12 cellular contexts compared by ENCODE assay signal in the genomic region with DNA sequence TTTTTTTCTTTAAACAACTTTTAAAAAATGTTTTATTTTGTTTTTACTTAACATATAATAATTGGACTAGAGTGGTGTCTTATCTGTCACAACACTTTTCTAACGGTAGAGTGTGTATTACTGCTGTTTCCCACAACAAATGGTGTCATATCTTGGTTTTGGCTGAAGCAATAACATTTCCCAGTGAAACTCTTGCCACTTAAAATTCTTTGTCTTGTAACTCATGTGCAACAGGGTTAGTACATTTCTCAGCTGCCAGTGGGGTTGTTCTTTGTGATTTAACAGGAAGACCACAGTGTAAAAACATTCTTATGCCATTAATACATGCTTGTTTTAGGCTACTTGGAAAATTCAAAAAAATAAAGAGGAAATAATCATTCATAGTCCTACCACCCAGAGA. TPM values are rescaled to one million over a fixed set of nuclear protein-coding genes. Genes with fewer than 3 reads are reported as not detected.
DNase-seq lines count a peak whose midpoint lies in the region; ATAC-seq, FAIRE-seq and TF ChIP-seq lines count a peak whose summit lies in the region.
"Had no signal": no experiment of that assay in that cellular context is flagged by ENCODE, and none has a peak within 500 bp of the region (broad histone marks: within the 10 kb centered on the region; RNA-seq: fewer than 3 reads in every experiment).

No MANE protein-coding gene starts in this region.

- TF ChIP-seq RAD21 in liver (IDR thresholded peaks at IDR 0.05) (peak in 1 of 2 donors; percentile 13), HepG2 (CRISPR knock-in tag; IDR thresholded peaks at IDR 0.05) (no peak)

- H3K27ac Mint-ChIP-seq in type B pancreatic cell, result no peak overlapping the region
- H3K27ac Mint-ChIP-seq: activated naive CD8-positive, alpha-beta T cell treated with anti-CD3 and anti-CD28 coated beads for 36 hours; mesothelial cell of epicardium had no signal

- peak overlapping the region in 1 of 2 donors; percentile 67 for H3K9ac ChIP-seq in liver (ENCODE audit: low read depth in 1 of 2, low read length in 2 of 2)
- H3K9ac ChIP-seq in HepG2 (ENCODE audit: insufficient read depth, low read depth, low read length), result no peak overlapping the region

- H2AFZ ChIP-seq in HepG2 (ENCODE audit: low read length), result no peak overlapping the region

- TF ChIP-seq CTCF in liver (IDR thresholded peaks at IDR 0.05; ENCODE audit: low read depth, low read length, missing input control) (no peak), HepG2 (CRISPR knock-in tag; IDR thresholded peaks at IDR 0.05) (no peak), heart right ventricle (IDR thresholded peaks at IDR 0.05) (no peak), type B pancreatic cell (conservative IDR thresholded peaks at IDR 0.05) (no peak)

- H3K4me1 ChIP-seq in liver (ENCODE audit: control insufficient read depth in 4 of 4, insufficient read depth in 4 of 4, low read length in 3 of 4) (peaks cover 4 to 17% (median 12%) of the 10 kb centered on the region in 4 donors), HepG2 (ENCODE audit: insufficient read depth, low read length) (peaks cover 21% of the 10 kb centered on the region), heart right ventricle (peaks cover 0 to 34% (median 17%) of the 10 kb centered on the region in 9 donors)

- CTCF ChIA-PET in HepG2 (lab: Yijun Ruan, JAX; ENCODE audit: low intra/inter-chr PET ratio, low total read pairs), result no interaction called here

- H3K4me3 Mint-ChIP-seq in type B pancreatic cell, result no peak overlapping the region
- H3K4me3 Mint-ChIP-seq: activated naive CD8-positive, alpha-beta T cell treated with anti-CD3 and anti-CD28 coated beads for 36 hours; mesothelial cell of epicardium had no signal

- no peaks in the 10 kb centered on the region for H3K36me3 Mint-ChIP-seq in type B pancreatic cell
- H3K36me3 Mint-ChIP-seq: activated naive CD8-positive, alpha-beta T cell treated with anti-CD3 and anti-CD28 coated beads for 36 hours; mesothelial cell of epicardium had no signal

- POLR2A ChIA-PET in HepG2 (lab: Yijun Ruan, JAX), result no interaction called here

- ATAC-seq in HepG2 (no peak), heart right ventricle (peak; percentile 49 to 90 (median 77)), HG03442 (IDR thresholded peaks at IDR 0.05; ENCODE audit: unreplicated experiment) (no peak), GM21737 (IDR thresholded peaks at IDR 0.05; ENCODE audit: unreplicated experiment) (no peak)

- TF ChIP-seq EP300 in HepG2 (IDR thresholded peaks at IDR 0.05; ENCODE audit: low read depth in 2 of 2, low read length in 2 of 2) (no peak), HepG2 (CRISPR knock-in tag; IDR thresholded peaks at IDR 0.05; ENCODE audit: borderline replicate concordance) (no peak)

- H3K27ac ChIP-seq in liver (ENCODE audit: low read depth in 1 of 2, low read length in 2 of 2) (peak overlapping the region; percentile 26 to 36), HepG2 (ENCODE audit: extremely low read length, insufficient read depth, low read length) (no peak overlapping the region), heart right ventricle (peak overlapping the region in 8 of 10 donors; percentile 49 to 78 (median 65))
- H3K27ac ChIP-seq: skin epidermis had no signal

- H3K4me3 ChIP-seq in liver (ENCODE audit: low read depth in 1 of 3, low read length in 3 of 3), result peak overlapping the region in 2 of 3 donors; percentile 45 to 57
- no peak overlapping the region for H3K4me3 ChIP-seq in HepG2 (replicated peaks in 1 of 3; ENCODE audit: insufficient read depth in 1 of 3, low read depth in 2 of 3, low read length in 3 of 3)
- H3K4me3 ChIP-seq in heart right ventricle, result no peak overlapping the region
- H3K4me3 ChIP-seq: skin epidermis had no signal

- H3K36me3 ChIP-seq in liver (ENCODE audit: control insufficient read depth in 4 of 4, insufficient read depth in 3 of 4, low read depth in 1 of 4, low read length in 3 of 4) (peaks cover 4 to 13% (median 6%) of the 10 kb centered on the region in 4 donors), HepG2 (replicated peaks in 1 of 2; ENCODE audit: control insufficient read depth in 1 of 2, insufficient read depth in 2 of 2, low read length in 2 of 2) (no peaks in the 10 kb centered on the region), heart right ventricle (no peaks in the 10 kb centered on the region)

- H3K4me2 ChIP-seq in HepG2 (ENCODE audit: low read depth, low read length), result no peak overlapping the region

- H3K27me3 Mint-ChIP-seq in type B pancreatic cell, result peaks cover 12% of the 10 kb centered on the region

- peaks cover 10% of the 10 kb centered on the region for H3K4me1 Mint-ChIP-seq in type B pancreatic cell (ENCODE audit: unreplicated experiment)

- FAIRE-seq in HepG2 (lab: Jason Lieb, UNC), result no peak
- FAIRE-seq: frontal cortex had no signal

- no peaks in the 10 kb centered on the region for H4K20me1 ChIP-seq in HepG2 (ENCODE audit: insufficient read depth, low read length)

- intact Hi-C loops in HepG2 (cut with micrococcal nuclease; ENCODE audit: unreplicated experiment), result no loop called here
- intact Hi-C loops in heart right ventricle (cut with DNase I), result no loop called here

- H3K79me2 ChIP-seq in HepG2 (ENCODE audit: insufficient read depth, low read length), result no peaks in the 10 kb centered on the region

- no peak for DNase-seq in HepG2 (ENCODE audit: low spot score)
- peak; percentile 96 for DNase-seq in amniotic epithelial cell (ENCODE audit: low read depth)
- no peak for DNase-seq in heart right ventricle
- no peak for DNase-seq in NCI-H1436 treated with DMSO at 0.1 percent for 48 hours (lab: John Stamatoyannopoulos, UW)
- DNase-seq in type B pancreatic cell (ENCODE audit: extremely low spot score, unreplicated experiment), result no peak
- DNase-seq: activated naive CD8-positive, alpha-beta T cell treated with anti-CD3 and anti-CD28 coated beads for 36 hours had no signal

- H3K9me3 ChIP-seq in liver (ENCODE audit: control insufficient read depth in 4 of 4, low read length in 3 of 4), result no peaks in the 10 kb centered on the region
- no peaks in the 10 kb centered on the region for H3K9me3 ChIP-seq in HepG2 (ENCODE audit: low read length)
- no peaks in the 10 kb centered on the region for H3K9me3 ChIP-seq in heart right ventricle

- no TSS peak for BruUV-seq in HepG2 (replicated peaks; lab: Mats Ljungman, UMichigan)

- 5% methylated on average over 1 of the region's 1 CpG for WGBS in liver
- WGBS in HepG2 (ENCODE audit: low lambda C conversion rate), result 5% methylated on average over 1 of the region's 1 CpG
- WGBS in heart right ventricle, 2 donors, result 5 to 13% methylated on average over 1 of the region's 1 CpG

- H3K27me3 ChIP-seq in liver (ENCODE audit: control insufficient read depth in 4 of 4, insufficient read depth in 4 of 4, low read length in 3 of 4), result no peaks in the 10 kb centered on the region
- H3K27me3 ChIP-seq in HepG2 (ENCODE audit: control insufficient read depth in 1 of 2, insufficient read depth in 2 of 2, low read length in 2 of 2), result peaks cover 2 to 47% of the 10 kb centered on the region in 2 experiments; a peak in 4 of 5 replicates
- peaks cover 0 to 32% (median 0%) of the 10 kb centered on the region in 7 donors for H3K27me3 ChIP-seq in heart right ventricle

- in situ Hi-C loops in HepG2 (cut with HindIII; ENCODE audit: extremely low pct_ligation_motif_present, low pct_unique_long_range_greater_than_20kb), result no loop called here

- no peak for TF ChIP-seq POLR2A in HepG2 (IDR thresholded peaks at IDR 0.05; ENCODE audit: insufficient read depth in 1 of 2, low read depth in 2 of 2, low read length in 2 of 2)

- H3K9me3 Mint-ChIP-seq in type B pancreatic cell, result no peaks in the 10 kb centered on the region
- H3K9me3 Mint-ChIP-seq: activated naive CD8-positive, alpha-beta T cell treated with anti-CD3 and anti-CD28 coated beads for 36 hours; mesothelial cell of epicardium had no signal

TF ChIP-seq in liver, 16 proteins besides CTCF, POLR2A, EP300 and RAD21 (continues in another document):
- no peak for TF ChIP-seq SP1 (IDR thresholded peaks at IDR 0.05)

TF ChIP-seq in HepG2, 621 proteins besides CTCF, POLR2A, EP300 and RAD21 (continues in another document):
- TF ChIP-seq AGO1 (IDR thresholded peaks at IDR 0.05; ENCODE audit: low read depth, low read length, poor library complexity, severe bottlenecking) (no peak), MXD1 (CRISPR knock-in tag; IDR thresholded peaks at IDR 0.05) (no peak)

RNA-seq across cellular contexts. Expression of gene ALPL, which starts 43.5 kb away (rescaled TPM):
- total RNA-seq in liver, result 10 to 100 TPM in 1 of 2 donors, 1 to 10 TPM in 1; 3.3 to 37.9 TPM
- 10 to 100 TPM; 43.5 to 93.1 TPM for polyA plus RNA-seq in liver
- total RNA-seq in HepG2 (2016; rRNA removed; fragmentation: Illumina TruSeq; extraction: Trizol), result not detected in 2 replicates
- total RNA-seq in HepG2 (2016; cell fraction: cytosol; rRNA removed; fragmentation: Illumina TruSeq; extraction: Trizol; ENCODE audit: low read depth), result not detected in 2 replicates
- total RNA-seq in HepG2 (2016; cell fraction: insoluble cytoplasmic fraction; rRNA removed; fragmentation: Illumina TruSeq; extraction: Trizol), result not detected in 2 replicates
- not detected in 2 replicates for total RNA-seq in HepG2 (2016; cell fraction: membrane; rRNA removed; fragmentation: Illumina TruSeq; extraction: Trizol)
- not detected in 2 replicates for total RNA-seq in HepG2 (2016; cell fraction: nucleus; rRNA removed; fragmentation: Illumina TruSeq; extraction: Trizol)
- polyA plus RNA-seq in HepG2 (2011; rRNA removed), result 0.12 and 0.20 TPM in 2 replicates
- 0.18 and 0.23 TPM in 2 replicates for polyA plus RNA-seq in HepG2 (2011; cell fraction: cytosol; rRNA removed)
- 0.17 and 0.27 TPM in 2 replicates for polyA plus RNA-seq in HepG2 (2011; cell fraction: nucleus; rRNA removed)
- not detected in 2 replicates for polyA plus RNA-seq in HepG2 (2012)
- 0.09 TPM in 1 of 2 replicates, not detected in the other for polyA plus RNA-seq in HepG2 (2016; cell fraction: cytosol; fragmentation: Illumina TruSeq; extraction: Trizol; ENCODE audit: low read depth)
- polyA plus RNA-seq in HepG2 (2016; cell fraction: insoluble cytoplasmic fraction; fragmentation: Illumina TruSeq; extraction: Trizol; ENCODE audit: low read depth), result not detected in 2 replicates
- 0.15 TPM in 1 of 2 replicates, not detected in the other for polyA plus RNA-seq in HepG2 (2016; cell fraction: membrane; fragmentation: Illumina TruSeq; extraction: Trizol; ENCODE audit: low read depth)
- 0.30 TPM in 1 of 2 replicates, not detected in the other for polyA plus RNA-seq in HepG2 (2016; cell fraction: nucleus; fragmentation: Illumina TruSeq; extraction: Trizol; ENCODE audit: insufficient read depth, low read depth)
- polyA minus RNA-seq in HepG2 (2011; rRNA and poly(A)+ RNA removed; ENCODE audit: low replicate concordance), result 1.3 TPM in 1 of 2 replicates, not detected in the other
- not detected in 2 replicates for polyA minus RNA-seq in HepG2 (2011; cell fraction: cytosol; rRNA and poly(A)+ RNA removed)
- not detected in 2 replicates for polyA minus RNA-seq in HepG2 (2011; cell fraction: nucleus; rRNA and poly(A)+ RNA removed)
- total RNA-seq in heart right ventricle, result 10 to 100 TPM in 5 of 10 donors, 1 to 10 TPM in 5; 7.1 to 19.2 (median 9.3) TPM
- polyA plus RNA-seq in heart right ventricle, result 10 to 100 TPM in 1 of 2 donors, 1 to 10 TPM in 1; 7.9 to 21.1 TPM
- total RNA-seq in type B pancreatic cell (ENCODE audit: low replicate concordance), result 2.5 and 43.1 TPM in 2 replicates
- total RNA-seq: activated naive CD8-positive, alpha-beta T cell treated with anti-CD3 and anti-CD28 coated beads for 36 hours had no signal

Comparison
In these comparisons a context has a peak if more than half of its experiments do, and no peak if none do; other contexts are left out.
1. H3K4me3 ChIP-seq: peak in liver (2 of 3); none in HepG2 (0 of 3) and heart right ventricle (0 of 10).
2. ATAC-seq: peak in heart right ventricle (8 of 8); none in HepG2 (single experiment), HG03442 (single experiment) and GM21737 (single experiment).